ENCODE assay signal across 16 cellular contexts in the genomic region with DNA sequence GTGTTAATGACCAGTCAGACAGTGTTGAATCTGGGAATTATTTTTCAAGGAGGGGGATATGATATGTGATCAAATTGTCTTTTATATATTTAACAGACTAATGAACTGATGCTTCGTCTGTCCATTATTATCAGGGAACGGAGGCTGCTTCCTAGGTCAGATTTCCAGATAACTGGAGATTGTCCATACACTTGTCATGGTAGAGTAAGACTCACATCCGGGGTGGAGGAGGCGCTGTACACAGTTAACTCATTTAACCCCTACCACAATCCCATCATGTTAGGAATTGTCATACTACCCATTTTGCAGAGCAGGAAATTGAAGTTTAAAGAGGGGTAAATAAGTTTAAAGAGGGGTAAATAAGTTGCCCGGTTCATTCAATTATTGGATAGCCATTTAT. TPM values are rescaled to one million over a fixed set of nuclear protein-coding genes. Genes with fewer than 3 reads are reported as not detected.
DNase-seq lines count a peak whose midpoint lies in the region; ATAC-seq, FAIRE-seq and TF ChIP-seq lines count a peak whose summit lies in the region.
"Had no signal": no experiment of that assay in that cellular context is flagged by ENCODE, and none has a peak within 500 bp of the region (broad histone marks: within the 10 kb centered on the region; RNA-seq: fewer than 3 reads in every experiment).

No MANE protein-coding gene starts in this region.

- intact Hi-C loops in cardiac septum (cut with DNase I): no loop called here
- intact Hi-C loops in natural killer cell (cut with micrococcal nuclease): loop anchor here (2.0 kb wide), 1 partner anchor 39 kb away; no protein-coding TSS in a partner anchor

- no peaks in the 10 kb centered on the region for H3K79me2 ChIP-seq in astrocyte (ENCODE audit: insufficient read depth, low read length)
- H3K79me2 ChIP-seq in MM.1S (ENCODE audit: low read length): no peaks in the 10 kb centered on the region

- peak overlapping the region; percentile 71 for H3K4me2 ChIP-seq in astrocyte (ENCODE audit: low read length)
- H3K4me2 ChIP-seq in MM.1S (ENCODE audit: low read depth, low read length): no peak overlapping the region

- H3K4me1 ChIP-seq in right atrium auricular region (peaks cover 4 to 92% of the 10 kb centered on the region in 2 donors), astrocyte (ENCODE audit: insufficient read depth, low read length) (peaks cover 72% of the 10 kb centered on the region), MM.1S (ENCODE audit: low read length) (no peaks in the 10 kb centered on the region)

- DNase-seq in right atrium auricular region (ENCODE audit: low spot score): no peak
- no peak for DNase-seq in cardiac septum (ENCODE audit: low spot score)
- no peak for DNase-seq in astrocyte (ENCODE audit: low read depth)
- no peak for DNase-seq in natural killer cell
- DNase-seq in C1 segment of cervical spinal cord (lab: John Stamatoyannopoulos, UW): no peak
- DNase-seq in MM.1S: no peak
- no peak for DNase-seq in left lobe of liver (ENCODE audit: low spot score)
- DNase-seq: activated T-cell treated with anti-CD3 and anti-CD28 coated beads, Interleukin-2, amount 50 U/mL, for 48 hours; GOT3; NCI-H2081; NCI-H524; stimulated activated CD4-positive, alpha-beta T cell treated with anti-CD3 and anti-CD28 coated beads, Interleukin-15, amount 100 ng/mL, for 24 hours had no signal

- H3K27ac ChIP-seq in right atrium auricular region (peak overlapping the region; percentile 33 to 58), astrocyte (ENCODE audit: low read depth, low read length) (no peak overlapping the region), MM.1S (ENCODE audit: low read length) (no peak overlapping the region)

- H3K9ac ChIP-seq in astrocyte (ENCODE audit: low read length) (no peak overlapping the region), MM.1S (ENCODE audit: low read length) (no peak overlapping the region)

- no peak for TF ChIP-seq CTCF in right atrium auricular region (IDR thresholded peaks at IDR 0.05)
- TF ChIP-seq CTCF in astrocyte (IDR thresholded peaks at IDR 0.05; ENCODE audit: insufficient read depth, low read depth, low read length): no peak
- no peak for TF ChIP-seq CTCF in natural killer cell (IDR thresholded peaks at IDR 0.05)
- TF ChIP-seq CTCF in MM.1S (IDR thresholded peaks at IDR 0.05; ENCODE audit: low read length): no peak

- no peak overlapping the region for H3K27ac Mint-ChIP-seq in astrocyte (ENCODE audit: unreplicated experiment)
- peak overlapping the region; percentile 6 to 79 for H3K27ac Mint-ChIP-seq in natural killer cell
- H3K27ac Mint-ChIP-seq: progenitor cell of endocrine pancreas had no signal

- no peaks in the 10 kb centered on the region for H3K36me3 ChIP-seq in right atrium auricular region
- H3K36me3 ChIP-seq in astrocyte (ENCODE audit: insufficient read depth, low read length): no peaks in the 10 kb centered on the region
- no peaks in the 10 kb centered on the region for H3K36me3 ChIP-seq in MM.1S (replicated peaks; ENCODE audit: insufficient read depth, low read length)
- H3K36me3 ChIP-seq: tibial nerve had no signal

- no peaks in the 10 kb centered on the region for H3K9me3 ChIP-seq in right atrium auricular region
- H3K9me3 ChIP-seq in astrocyte (ENCODE audit: insufficient read depth, low read depth, low read length): no peaks in the 10 kb centered on the region
- H3K9me3 ChIP-seq in MM.1S (replicated peaks; ENCODE audit: insufficient read depth, low read length): no peaks in the 10 kb centered on the region

- H3K4me3 ChIP-seq in right atrium auricular region (no peak overlapping the region), astrocyte (ENCODE audit: insufficient read depth, low read depth, low read length) (no peak overlapping the region), MM.1S (ENCODE audit: low read length) (no peak overlapping the region)

- no peak overlapping the region for H2AFZ ChIP-seq in astrocyte (ENCODE audit: low read depth, low read length)
- no peak overlapping the region for H2AFZ ChIP-seq in MM.1S (ENCODE audit: low read length)

- H3K9me3 Mint-ChIP-seq in astrocyte (ENCODE audit: unreplicated experiment) (no peaks in the 10 kb centered on the region), natural killer cell (no peaks in the 10 kb centered on the region)
- H3K9me3 Mint-ChIP-seq: T-helper 1 cell treated with Interleukin-12 subunit alpha and Interleukin-12 subunit beta and Interleukin-4 antibody, amounts not matched to agents 30 μg/mL and 1 μg/mL, for 36 hours had no signal

- H4K20me1 ChIP-seq in astrocyte (ENCODE audit: insufficient read depth, low read length) (no peaks in the 10 kb centered on the region), MM.1S (ENCODE audit: insufficient read depth, low read length) (no peaks in the 10 kb centered on the region)

- no peaks in the 10 kb centered on the region for H3F3A ChIP-seq in MM.1S (ENCODE audit: insufficient read depth, low read length)

- FAIRE-seq in astrocyte (lab: Jason Lieb, UNC): no peak

- no peak for ATAC-seq in natural killer cell
- ATAC-seq in left lobe of liver: no peak
- ATAC-seq in HG02763 (IDR thresholded peaks at IDR 0.05; ENCODE audit: unreplicated experiment): no peak

- H3K9me2 ChIP-seq in MM.1S (replicated peaks; ENCODE audit: insufficient read depth, low read length): no peaks in the 10 kb centered on the region

- H3K27me3 ChIP-seq in right atrium auricular region (no peaks in the 10 kb centered on the region), astrocyte (ENCODE audit: insufficient read depth, low read length) (no peaks in the 10 kb centered on the region), MM.1S (replicated peaks; ENCODE audit: insufficient read depth, low read length) (no peaks in the 10 kb centered on the region)
- H3K27me3 ChIP-seq: tibial nerve had no signal

- no peaks in the 10 kb centered on the region for H3K36me3 Mint-ChIP-seq in astrocyte (ENCODE audit: low read depth, unreplicated experiment)
- no peaks in the 10 kb centered on the region for H3K36me3 Mint-ChIP-seq in natural killer cell

- peaks cover 60% of the 10 kb centered on the region for H3K4me1 Mint-ChIP-seq in astrocyte (ENCODE audit: low read depth, unreplicated experiment)
- peaks cover 94 to 95% of the 10 kb centered on the region in 2 donors for H3K4me1 Mint-ChIP-seq in natural killer cell

- H3K27me3 Mint-ChIP-seq in astrocyte (ENCODE audit: low read depth, unreplicated experiment): no peaks in the 10 kb centered on the region
- no peaks in the 10 kb centered on the region for H3K27me3 Mint-ChIP-seq in natural killer cell (ENCODE audit: low read depth in 2 of 2)
- H3K27me3 Mint-ChIP-seq: progenitor cell of endocrine pancreas had no signal

- H3K4me3 Mint-ChIP-seq in astrocyte (ENCODE audit: unreplicated experiment): no peak overlapping the region
- H3K4me3 Mint-ChIP-seq in natural killer cell: peak overlapping the region; percentile 43

RNA-seq across cellular contexts. Expression of a gene that starts 55.9 kb away (rescaled TPM):
- 10 to 100 TPM; 29.8 to 31.6 TPM for total RNA-seq in right atrium auricular region
- 32.0 TPM for total RNA-seq in cardiac septum
- 4.7 and 5.6 TPM in 2 replicates for total RNA-seq in astrocyte
- total RNA-seq in natural killer cell: 100 to 1,000 TPM; 153 to 159 (median 158) TPM
- total RNA-seq in left lobe of liver: 7.4 TPM

Comparison
In these comparisons a context has a peak if more than half of its experiments do, and no peak if none do; other contexts are left out.
1. H3K27ac ChIP-seq: peak in right atrium auricular region (2 of 2); none in astrocyte (single experiment) and MM.1S (single experiment).